Comparison of ENCODE assay signal across 8 cellular contexts in genomic region chr9:93353413-93354310, GRCh38.
DNase-seq lines count a peak whose midpoint lies in the region; FAIRE-seq and TF ChIP-seq lines count a peak whose summit lies in the region.
"Not testable (repeated sequence)": the region's sequence is repeated elsewhere in the genome, so short reads cannot be mapped to it uniquely, and the experiment has no call there.

No MANE protein-coding gene starts in this region.

- not testable (repeated sequence) for FAIRE-seq in H1 (lab: Jason Lieb, UNC)

- not testable (repeated sequence) for H2BK120ac ChIP-seq in H9 (ENCODE audit: low read depth, low read length, poor library complexity, severe bottlenecking); H1 (replicated peaks; ENCODE audit: low read depth, low read length); trophoblast cell (ENCODE audit: insufficient read depth, low read length, poor library complexity)

- DNase-seq in H9; PC-9; H1 (ENCODE audit: low read depth in 1 of 2, low spot score in 2 of 2): not testable (repeated sequence)
- peak; percentile 79 for DNase-seq in NCI-H460 (ENCODE audit: extremely low read depth, low read depth)
- peak; percentile 35 to 80 for DNase-seq in trophoblast cell

- H3K9me3 Mint-ChIP-seq in H9, result not testable (repeated sequence)

- H3K14ac ChIP-seq in H9 (ENCODE audit: insufficient read depth, low read length); H1 (ENCODE audit: insufficient read length); trophoblast cell (ENCODE audit: low read length): not testable (repeated sequence)

- H3K27ac Mint-ChIP-seq in H9, result peak overlapping the region; percentile 85 to 98 (median 86); a peak in 5 of 7 replicates

- not testable (repeated sequence) for H3K9me2 ChIP-seq in PC-9 (ENCODE audit: insufficient read depth)

- not testable (repeated sequence) for H4K91ac ChIP-seq in H9 (ENCODE audit: insufficient read length, low read depth, low read length); H1 (replicated peaks; ENCODE audit: insufficient read length, low read length); trophoblast cell (ENCODE audit: low read depth, low read length)

- peaks cover 17% of the 10 kb centered on the region for H3F3A ChIP-seq in PC-9 (ENCODE audit: insufficient read depth, low read depth)

- TF ChIP-seq POLR2A in H1 (IDR thresholded peaks at IDR 0.05; ENCODE audit: control extremely low read depth in 1 of 2, low read depth in 2 of 2, low read length in 2 of 2), result not testable (repeated sequence)

- peak overlapping the region; percentile 36 for H3K27ac ChIP-seq in H9 (ENCODE audit: insufficient read length, low read depth, low read length)
- H3K27ac ChIP-seq in HUES6 (ENCODE audit: low read depth, low read length), result peak overlapping the region; percentile 75
- peak overlapping the region; percentile 65 for H3K27ac ChIP-seq in PC-9
- not testable (repeated sequence) for H3K27ac ChIP-seq in H1 (ENCODE audit: low read depth, low read length); iPS-20b (ENCODE audit: low read length); trophoblast cell (ENCODE audit: low read depth, low read length)
- H3K27ac ChIP-seq in skeletal muscle tissue (ENCODE audit: low read depth, low read length), result peak overlapping the region; percentile 5

- peak overlapping the region; percentile 53 to 55; a peak in 4 of 5 replicates for H3K4me3 Mint-ChIP-seq in H9

- H3K9ac ChIP-seq in H9 (ENCODE audit: extremely low read depth, insufficient read length, low read length); trophoblast cell (ENCODE audit: low read length); skeletal muscle tissue (ENCODE audit: low read depth in 1 of 3, low read length in 3 of 3): not testable (repeated sequence)
- H3K9ac ChIP-seq in HUES6 (ENCODE audit: low read length) (peak overlapping the region; percentile 67), H1 (replicated peaks in 1 of 4; ENCODE audit: extremely low read depth in 1 of 4, low read depth in 3 of 4, low read length in 3 of 4) (peak overlapping the region in 1 of 4 experiments; percentile 8; a peak in 3 of 7 replicates), iPS-20b (ENCODE audit: low read depth, low read length) (peak overlapping the region; percentile 33; the same call in 1 of the 2 replicates)

- H3K27me3 Mint-ChIP-seq in H9 (ENCODE audit: low read depth), result not testable (repeated sequence)

- CTCF ChIA-PET in PC-9 (lab: Charles Lee) (interaction anchor here (0.6 kb wide), 2 partner anchors 17 to 76 kb away, joined by 3 to 4 read pairs; no protein-coding TSS in a partner anchor), H1 (lab: Charles Lee; ENCODE audit: partially characterized antibody) (interaction anchor here (1.5 kb wide), 1 partner anchor 28 kb away, joined by 4 read pairs; no protein-coding TSS in a partner anchor)

- H2BK20ac ChIP-seq in H9 (ENCODE audit: low read depth, low read length, poor library complexity, severe bottlenecking); H1 (ENCODE audit: low read length): not testable (repeated sequence)

- not testable (repeated sequence) for H3K79me2 ChIP-seq in H9 (ENCODE audit: insufficient read depth, low read length); PC-9 (ENCODE audit: low read depth); trophoblast cell (ENCODE audit: control insufficient read depth, insufficient read depth, low read length, poor library complexity)
- H3K79me2 ChIP-seq in H1 (ENCODE audit: control insufficient read depth in 1 of 2, insufficient read depth in 2 of 2, low read length in 2 of 2), result peaks cover 0 to 34% of the 10 kb centered on the region in 2 experiments; a peak in 2 of 4 replicates

- not testable (repeated sequence) for BruUV-seq in PC-9 (replicated peaks; lab: Mats Ljungman, UMichigan)

- H3K27me3 ChIP-seq in H9 (ENCODE audit: insufficient read depth, low read length); HUES6 (ENCODE audit: control insufficient read depth, insufficient read depth, low read length); PC-9 (ENCODE audit: insufficient read depth, low read depth); H1 (replicated peaks in 1 of 4; ENCODE audit: control insufficient read depth in 3 of 4, extremely low read depth in 1 of 4, insufficient read depth in 3 of 4, low read length in 3 of 4); iPS-20b (ENCODE audit: insufficient read depth, low read length); trophoblast cell (ENCODE audit: insufficient read depth, low read length); skeletal muscle tissue (ENCODE audit: control insufficient read depth in 3 of 3, insufficient read depth in 3 of 3, low read length in 3 of 3): not testable (repeated sequence)

- not testable (repeated sequence) for H4K5ac ChIP-seq in H9 (ENCODE audit: insufficient read length, low read depth, low read length); H1 (ENCODE audit: insufficient read length, low read depth, low read length)

- not testable (repeated sequence) for H4K12ac ChIP-seq in trophoblast cell (ENCODE audit: low read depth, low read length)

- H3K9me3 ChIP-seq in H9 (ENCODE audit: control insufficient read depth, low read depth, low read length); HUES6 (ENCODE audit: control insufficient read depth, insufficient read depth, low read depth, low read length); PC-9 (ENCODE audit: insufficient read depth, low read depth); H1 (ENCODE audit: insufficient read depth in 2 of 2, low read depth in 1 of 2, low read length in 1 of 2); iPS-20b (ENCODE audit: insufficient read depth, low read depth, low read length); trophoblast cell (ENCODE audit: insufficient read depth, low read depth, low read length); skeletal muscle tissue (ENCODE audit: control insufficient read depth in 3 of 3, low read length in 3 of 3): not testable (repeated sequence)

- intact Hi-C loops in PC-9 (cut with micrococcal nuclease; ENCODE audit: unreplicated experiment), result not testable (repeated sequence)

- not testable (repeated sequence) for H3T11ph ChIP-seq in H9 (ENCODE audit: low read length)

- peaks cover 34 to 66% of the 10 kb centered on the region in 2 experiments for H3K4me1 Mint-ChIP-seq in H9

- not testable (repeated sequence) for H4K8ac ChIP-seq in H9 (replicated peaks; ENCODE audit: insufficient read length, low read depth, low read length); H1 (ENCODE audit: extremely low read depth, insufficient read depth, low read length); trophoblast cell (ENCODE audit: low read depth, low read length)

- not testable (repeated sequence) for TF ChIP-seq CTCF in H9 (conservative IDR thresholded peaks at IDR 0.05); PC-9 (conservative IDR thresholded peaks at IDR 0.05); H1 (IDR thresholded peaks at IDR 0.05; ENCODE audit: control extremely low read depth in 1 of 3, insufficient read depth in 1 of 3, low read depth in 1 of 3, low read length in 3 of 3)

- TF ChIP-seq RAD21 in H1 (IDR thresholded peaks at IDR 0.05 in 1 of 2, conservative IDR thresholded peaks at IDR 0.05 in 1 of 2; ENCODE audit: low read depth in 2 of 2, low read length in 2 of 2), result not testable (repeated sequence)

- POLR2A ChIA-PET in PC-9 (lab: Charles Lee; ENCODE audit: unreplicated experiment), result interaction anchor here (0.6 to 0.7 kb wide), 2 partner anchors 101 to 364 kb away, joined by 3 to 14 read pairs; no protein-coding TSS in a partner anchor
- POLR2A ChIA-PET in H1 (lab: Charles Lee; ENCODE audit: partially characterized antibody), result interaction anchor here (0.7 to 5.4 kb wide), 5 partner anchors 8 to 159 kb away, joined by 3 to 44 read pairs (median 3); no protein-coding TSS in a partner anchor

- TF ChIP-seq EP300 in H1 (IDR thresholded peaks at IDR 0.05; ENCODE audit: borderline replicate concordance in 1 of 2, low read depth in 2 of 2, low read length in 2 of 2), result not testable (repeated sequence)

- not testable (repeated sequence) for H3K4ac ChIP-seq in H9 (ENCODE audit: low read depth, low read length); H1 (replicated peaks; ENCODE audit: insufficient read length, low read depth, low read length); trophoblast cell (ENCODE audit: low read depth, low read length)

- H2BK12ac ChIP-seq in H9 (ENCODE audit: insufficient read length, low read depth, low read length); H1 (ENCODE audit: low read depth, low read length); trophoblast cell (ENCODE audit: low read length): not testable (repeated sequence)

- H3K23ac ChIP-seq in H9 (ENCODE audit: insufficient read length, low read depth, low read length); H1 (ENCODE audit: insufficient read length); trophoblast cell (ENCODE audit: low read length): not testable (repeated sequence)

- H3K79me1 ChIP-seq in H9 (ENCODE audit: insufficient read depth, low read depth, low read length, poor library complexity, severe bottlenecking); H1 (ENCODE audit: low read depth, low read length); trophoblast cell (ENCODE audit: low read length): not testable (repeated sequence)

- not testable (repeated sequence) for H2BK15ac ChIP-seq in H9 (ENCODE audit: low read depth, low read length); H1 (ENCODE audit: low read length)

- not testable (repeated sequence) for H2BK5ac ChIP-seq in H9 (ENCODE audit: insufficient read length, low read length); trophoblast cell (ENCODE audit: low read depth, low read length, poor library complexity)
- H2BK5ac ChIP-seq in H1 (ENCODE audit: low read depth, low read length), result peak overlapping the region; percentile 3

- not testable (repeated sequence) for H2AFZ ChIP-seq in H9 (ENCODE audit: low read length); PC-9; H1 (ENCODE audit: low read length); trophoblast cell (ENCODE audit: insufficient read depth, low read length, poor library complexity)

- not testable (repeated sequence) for H3K18ac ChIP-seq in H9 (ENCODE audit: insufficient read length, low read depth, low read length); H1 (ENCODE audit: extremely low read depth, low read length); trophoblast cell (ENCODE audit: low read length)

- peak overlapping the region; percentile 42 for H3K4me3 ChIP-seq in HUES6 (ENCODE audit: low read depth, low read length)
- H3K4me3 ChIP-seq in PC-9; trophoblast cell (ENCODE audit: low read depth, low read length); skeletal muscle tissue (ENCODE audit: low read length in 3 of 3): not testable (repeated sequence)
- H3K4me3 ChIP-seq in H1 (ENCODE audit: extremely low read depth in 1 of 4, insufficient read depth in 2 of 4, low read depth in 3 of 4, low read length in 4 of 4), result peak overlapping the region in 1 of 4 experiments; percentile 1; a peak in 1 of 8 replicates
- peak overlapping the region; percentile 43; the same call in 1 of the 2 replicates for H3K4me3 ChIP-seq in iPS-20b (ENCODE audit: low read length)

- peak overlapping the region; percentile 76 for H3K4me2 ChIP-seq in H9 (ENCODE audit: insufficient read depth, insufficient read length, low read length)
- H3K4me2 ChIP-seq in PC-9, result peak overlapping the region; percentile 24
- peak overlapping the region in 1 of 2 experiments; percentile 5; a peak in 2 of 4 replicates for H3K4me2 ChIP-seq in H1 (ENCODE audit: insufficient read depth in 1 of 2, low read depth in 2 of 2, low read length in 2 of 2)
- H3K4me2 ChIP-seq in trophoblast cell (ENCODE audit: low read length), result not testable (repeated sequence)

- not testable (repeated sequence) for H3K56ac ChIP-seq in H9 (ENCODE audit: insufficient read length, low read depth, low read length); H1 (replicated peaks; ENCODE audit: insufficient read length, low read depth, low read length)

- H3K36me3 ChIP-seq in HUES6 (ENCODE audit: control insufficient read depth, insufficient read depth, low read length) (peaks cover 62% of the 10 kb centered on the region), H1 (ENCODE audit: control insufficient read depth in 2 of 4, insufficient read depth in 4 of 4, low read length in 3 of 4) (peaks cover 0 to 37% (median 15%) of the 10 kb centered on the region in 4 experiments; a peak in 3 of 8 replicates), iPS-20b (ENCODE audit: insufficient read depth, low read depth, low read length) (peaks cover 48% of the 10 kb centered on the region)
- H3K36me3 ChIP-seq in PC-9 (ENCODE audit: low read depth); trophoblast cell (ENCODE audit: control insufficient read depth in 1 of 2, insufficient read depth in 2 of 2, low read length in 2 of 2); skeletal muscle tissue (ENCODE audit: control insufficient read depth in 3 of 3, insufficient read depth in 3 of 3, low read length in 3 of 3): not testable (repeated sequence)

- not testable (repeated sequence) for H3K23me2 ChIP-seq in H9 (ENCODE audit: insufficient read length, low read depth, low read length, poor library complexity, severe bottlenecking); H1 (ENCODE audit: low read depth, low read length)

- H3K36me3 Mint-ChIP-seq in H9 (ENCODE audit: insufficient read depth in 1 of 3, low read depth in 3 of 3), result peaks cover 7 to 67% (median 14%) of the 10 kb centered on the region in 3 experiments

- not testable (repeated sequence) for H4K20me1 ChIP-seq in H9 (ENCODE audit: control insufficient read depth, insufficient read depth, insufficient read length); PC-9 (ENCODE audit: insufficient read depth); H1 (replicated peaks in 1 of 2; ENCODE audit: control insufficient read depth in 1 of 2, insufficient read depth in 2 of 2, low read length in 2 of 2)

- no CpG with 5 or more reads among the region's 14 CpGs for WGBS in H9 (ENCODE audit: extremely low coverage, insufficient read length, low lambda C conversion rate)
- WGBS in H1 (ENCODE audit: extremely low coverage in 1 of 2, insufficient coverage in 1 of 2, insufficient read length in 1 of 2, insufficient replicate concordance in 2 of 2, low coverage in 1 of 2, low lambda C conversion rate in 2 of 2, missing lambda C conversion rate in 1 of 2), 2 experiments, result 81% methylated on average over 14 of the region's 14 CpGs; no CpG with 5 or more reads in 1 of the 2 experiments
- no CpG with 5 or more reads among the region's 14 CpGs for WGBS in trophoblast cell (ENCODE audit: extremely low coverage, insufficient coverage, insufficient read length)

- H3K4me1 ChIP-seq in H9 (ENCODE audit: insufficient read depth, low read length); H1 (replicated peaks in 1 of 4; ENCODE audit: control insufficient read depth in 3 of 4, insufficient read depth in 4 of 4, low read length in 3 of 4); trophoblast cell (ENCODE audit: control insufficient read depth in 1 of 2, insufficient read depth in 2 of 2, low read length in 2 of 2); skeletal muscle tissue (ENCODE audit: control insufficient read depth in 3 of 3, insufficient read depth in 3 of 3, low read length in 3 of 3): not testable (repeated sequence)
- H3K4me1 ChIP-seq in HUES6 (ENCODE audit: control insufficient read depth, insufficient read depth, low read length), result peaks cover 19% of the 10 kb centered on the region
- H3K4me1 ChIP-seq in PC-9 (replicated peaks; ENCODE audit: insufficient read depth), result peaks cover 19% of the 10 kb centered on the region
- peaks cover 21% of the 10 kb centered on the region for H3K4me1 ChIP-seq in iPS-20b (ENCODE audit: insufficient read depth, low read length)

- H2AK5ac ChIP-seq in H9 (ENCODE audit: insufficient read length, low read length); H1 (ENCODE audit: low read depth, low read length); trophoblast cell (ENCODE audit: low read length): not testable (repeated sequence)
